8 cellular contexts compared by ENCODE assay signal in the genomic region with DNA sequence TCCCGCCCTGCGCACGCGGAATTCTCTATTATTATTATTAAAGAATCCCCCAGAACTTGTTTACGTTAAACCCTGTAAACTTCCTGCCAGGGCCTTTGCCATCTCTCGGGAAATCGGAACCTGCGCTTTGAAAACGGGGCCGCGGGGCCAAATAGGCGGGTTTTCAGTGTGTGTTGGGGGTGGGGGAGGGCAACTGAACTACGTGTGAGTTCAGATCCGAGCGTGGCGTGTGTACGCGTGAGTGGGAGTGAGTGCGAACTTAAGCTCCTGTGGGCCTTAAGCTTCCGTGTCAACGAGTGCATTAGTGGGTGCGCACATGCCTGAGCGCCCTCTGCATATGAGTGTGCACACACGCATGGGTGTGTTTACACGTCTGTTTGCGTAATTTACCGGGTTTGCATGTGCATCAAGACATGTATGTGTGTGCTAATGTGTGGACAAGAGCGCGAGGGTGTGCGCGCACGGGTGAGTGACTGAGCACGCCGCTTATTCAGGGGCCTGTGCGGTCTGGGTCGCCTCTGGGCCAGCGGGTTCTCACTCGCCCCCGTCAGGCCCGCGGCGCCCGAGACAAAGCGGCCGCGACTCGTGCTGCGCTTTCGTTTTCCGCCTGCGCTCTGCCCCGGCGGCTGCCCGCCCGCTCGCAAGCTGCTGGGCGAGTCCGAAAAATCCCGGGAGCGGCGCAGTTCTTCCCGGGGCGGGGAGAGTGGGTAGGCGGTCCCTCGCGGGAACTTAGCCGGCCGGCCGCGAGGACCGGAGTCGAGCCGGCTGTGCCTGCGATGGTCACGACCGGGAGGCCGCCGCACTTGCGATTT. TPM values are rescaled to one million over a fixed set of nuclear protein-coding genes. Genes with fewer than 3 reads are reported as not detected.
DNase-seq lines count a peak whose midpoint lies in the region; ATAC-seq and TF ChIP-seq lines count a peak whose summit lies in the region.

No MANE protein-coding gene starts in this region.

- peak overlapping the region; percentile 48 for H2AFZ ChIP-seq in fibroblast of lung (ENCODE audit: low read length)
- no peak overlapping the region for H2AFZ ChIP-seq in neuron (ENCODE audit: low read depth, low read length)

- H3K4me1 ChIP-seq in fibroblast of lung (ENCODE audit: control insufficient read depth, extremely low read depth, insufficient read depth, low read length) (peaks cover 11% of the 10 kb centered on the region), neuron (ENCODE audit: insufficient read depth, low read length) (no peaks in the 10 kb centered on the region)

- H3K27ac ChIP-seq in fibroblast of lung (ENCODE audit: insufficient read depth, low read length): peak overlapping the region; percentile 97

- peak overlapping the region; percentile 79 for H3K4me2 ChIP-seq in fibroblast of lung (ENCODE audit: extremely low read depth, insufficient read depth, low read length)

- peak overlapping the region; percentile 80 for H3K4me3 Mint-ChIP-seq in T-helper 2 cell treated with Interferon-gamma antibody and Interleukin-4, amounts not matched to agents 5 μg/mL and 100 μg/mL, for 36 hours

- peak overlapping the region; percentile 77 for H3K27ac Mint-ChIP-seq in T-helper 2 cell treated with Interferon-gamma antibody and Interleukin-4, amounts not matched to agents 5 μg/mL and 100 μg/mL, for 36 hours

- peaks cover 20% of the 10 kb centered on the region for H3K36me3 ChIP-seq in fibroblast of lung (ENCODE audit: control insufficient read depth, insufficient read depth, low read length)
- H3K36me3 ChIP-seq in neuron (ENCODE audit: insufficient read depth, low read length): no peaks in the 10 kb centered on the region

- no peaks in the 10 kb centered on the region for H3K9me3 ChIP-seq in fibroblast of lung (ENCODE audit: control insufficient read depth, insufficient read depth, low read depth, low read length)
- H3K9me3 ChIP-seq in neuron (ENCODE audit: low read length): no peaks in the 10 kb centered on the region

- peaks cover 69% of the 10 kb centered on the region for H3K27me3 Mint-ChIP-seq in T-helper 2 cell treated with Interferon-gamma antibody and Interleukin-4, amounts not matched to agents 5 μg/mL and 100 μg/mL, for 36 hours (ENCODE audit: low read depth)

- H3K79me2 ChIP-seq in fibroblast of lung (ENCODE audit: control insufficient read depth, insufficient read depth, low read length): peaks cover 83% of the 10 kb centered on the region

- H3K4me3 ChIP-seq in fibroblast of lung (replicated peaks in 1 of 4; ENCODE audit: control extremely low read depth in 1 of 4, insufficient read depth in 1 of 4, low read depth in 3 of 4, low read length in 4 of 4): peak overlapping the region; percentile 74 to 89 (median 81)
- H3K4me3 ChIP-seq in neuron (ENCODE audit: low read length): peak overlapping the region; percentile 4

- peak; percentile 67 for DNase-seq in activated CD8-positive, alpha-beta memory T cell treated with anti-CD3 and anti-CD28 coated beads for 24 hours
- DNase-seq in activated CD8-positive, alpha-beta memory T cell treated with anti-CD3 and anti-CD28 coated beads, Interleukin-2, amount 50 U/mL, for 4 hours: no peak
- peak; percentile 17 for DNase-seq in T-helper 2 cell treated with Interferon-gamma antibody and Interleukin-4, amounts not matched to agents 5 μg/mL and 100 μg/mL, for 36 hours (ENCODE audit: low spot score)
- DNase-seq in fibroblast of lung (ENCODE audit: low read depth in 2 of 2) (peak; percentile 87 to 90), HUDEP-2 (lab: John Stamatoyannopoulos, UW; ENCODE audit: unreplicated experiment in 76 of 76) (no peak)

- ATAC-seq in GM21717 (IDR thresholded peaks at IDR 0.05; ENCODE audit: unreplicated experiment) (no peak), GM18517 (IDR thresholded peaks at IDR 0.05; ENCODE audit: unreplicated experiment) (no peak)

- H4K20me1 ChIP-seq in fibroblast of lung (ENCODE audit: control insufficient read depth, extremely low read depth, insufficient read depth, low read length): peaks cover 5% of the 10 kb centered on the region

- H3K9me3 Mint-ChIP-seq in T-helper 2 cell treated with Interferon-gamma antibody and Interleukin-4, amounts not matched to agents 5 μg/mL and 100 μg/mL, for 36 hours: no peaks in the 10 kb centered on the region

- peaks cover 20% of the 10 kb centered on the region for H3K4me1 Mint-ChIP-seq in T-helper 2 cell treated with Interferon-gamma antibody and Interleukin-4, amounts not matched to agents 5 μg/mL and 100 μg/mL, for 36 hours (ENCODE audit: low read depth)

- peak overlapping the region; percentile 95 for H3K9ac ChIP-seq in fibroblast of lung (ENCODE audit: insufficient read depth, low read length)

- no peak for TF ChIP-seq CTCF in fibroblast of lung (conservative IDR thresholded peaks at IDR 0.05 in 1 of 2, IDR thresholded peaks at IDR 0.05 in 1 of 2; ENCODE audit: low read depth in 1 of 2, low read length in 2 of 2)

- peaks cover 3% of the 10 kb centered on the region for H3K36me3 Mint-ChIP-seq in T-helper 2 cell treated with Interferon-gamma antibody and Interleukin-4, amounts not matched to agents 5 μg/mL and 100 μg/mL, for 36 hours (ENCODE audit: low read depth)

- H3K27me3 ChIP-seq in fibroblast of lung (ENCODE audit: control insufficient read depth, insufficient read depth, low read length) (no peaks in the 10 kb centered on the region), neuron (ENCODE audit: insufficient read depth, low read length) (peaks cover 93% of the 10 kb centered on the region)

RNA-seq across cellular contexts. Expression of a gene that starts 1.2 kb away (rescaled TPM):
- total RNA-seq in fibroblast of lung: 15.9 and 31.5 TPM in 2 replicates
- polyA plus RNA-seq in fibroblast of lung: 14.0 and 38.5 TPM in 2 replicates
- polyA plus RNA-seq in fibroblast of lung (2012): 19.3 and 43.8 TPM in 2 replicates
- polyA minus RNA-seq in fibroblast of lung (ENCODE audit: low replicate concordance): 16.2 and 35.9 TPM in 2 replicates

RNA-seq across cellular contexts. Expression of a gene that starts 45.9 kb away (rescaled TPM):
- 13.6 and 19.3 TPM in 2 replicates for total RNA-seq in fibroblast of lung
- 11.4 and 13.1 TPM in 2 replicates for polyA plus RNA-seq in fibroblast of lung
- 9.3 and 9.7 TPM in 2 replicates for polyA plus RNA-seq in fibroblast of lung (2012)
- 5.9 and 16.3 TPM in 2 replicates for polyA minus RNA-seq in fibroblast of lung (ENCODE audit: low replicate concordance)

RNA-seq across cellular contexts. Expression of a gene that starts 57.5 kb away (rescaled TPM):
- total RNA-seq in fibroblast of lung: 0.26 and 0.50 TPM in 2 replicates
- 1.1 and 1.5 TPM in 2 replicates for polyA plus RNA-seq in fibroblast of lung
- polyA plus RNA-seq in fibroblast of lung (2012): 4.5 and 7.2 TPM in 2 replicates
- polyA minus RNA-seq in fibroblast of lung (ENCODE audit: low replicate concordance): 1.6 and 1.9 TPM in 2 replicates

Comparison
In these comparisons a context has a peak if more than half of its experiments do, and no peak if none do; other contexts are left out.
1. DNase-seq: peak in activated CD8-positive, alpha-beta memory T cell treated with anti-CD3 and anti-CD28 coated beads for 24 hours (single experiment), T-helper 2 cell treated with Interferon-gamma antibody and Interleukin-4, amounts not matched to agents 5 μg/mL and 100 μg/mL, for 36 hours (single experiment) and fibroblast of lung (2 of 2); none in activated CD8-positive, alpha-beta memory T cell treated with anti-CD3 and anti-CD28 coated beads, Interleukin-2, amount 50 U/mL, for 4 hours (single experiment) and HUDEP-2 (0 of 76).